In the genomic region with DNA sequence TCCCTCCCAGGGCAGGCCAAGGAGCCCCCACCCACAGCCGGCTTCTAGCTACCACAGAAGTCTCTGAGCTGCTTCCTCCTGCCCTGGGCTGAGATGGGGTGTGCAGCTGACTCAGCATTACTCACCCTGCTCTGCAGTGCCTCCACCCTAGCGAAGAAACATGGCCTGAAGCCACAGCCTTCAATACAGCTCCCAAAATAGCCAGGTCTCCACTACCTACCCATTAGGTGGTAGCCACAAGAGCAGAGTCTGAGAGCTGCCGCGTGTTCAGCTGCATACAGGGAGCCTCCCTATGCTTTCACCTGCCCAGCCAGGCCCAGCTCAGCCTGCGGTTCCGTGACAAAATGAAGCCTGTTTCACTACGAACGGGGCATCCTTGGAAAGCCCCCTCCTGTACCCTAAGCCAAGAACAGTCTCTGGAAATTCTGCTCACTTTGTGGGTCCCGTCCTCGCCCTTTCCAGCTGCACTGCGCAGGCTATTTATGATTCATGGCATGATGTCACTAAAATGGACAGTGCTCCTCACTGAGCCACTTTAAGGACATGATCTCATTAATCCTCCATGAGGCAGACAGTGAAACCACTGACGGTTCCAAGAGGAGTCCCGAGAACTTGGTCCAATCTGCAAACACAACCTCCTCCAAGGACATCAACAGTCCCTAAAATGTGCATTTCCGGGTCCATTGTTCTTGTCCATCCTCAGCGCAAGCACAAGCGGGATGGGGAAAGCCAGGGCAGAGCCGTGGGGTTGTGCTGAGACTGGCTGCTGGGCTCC, we compare ENCODE assay signal across 8 cellular contexts. TPM values are rescaled to one million over a fixed set of nuclear protein-coding genes. Genes with fewer than 3 reads are reported as not detected.
A peak's percentile ranks its signal among the peaks of the same experiment; 100 is the strongest.
DNase-seq lines count a peak whose midpoint lies in the region; ATAC-seq and TF ChIP-seq lines count a peak whose summit lies in the region.

No MANE protein-coding gene starts in this region.

- peaks cover 93% of the 10 kb centered on the region for H3K4me1 Mint-ChIP-seq in activated naive CD8-positive, alpha-beta T cell (ENCODE audit: low read depth)
- peaks cover 33% of the 10 kb centered on the region for H3K4me1 Mint-ChIP-seq in WTC11

- intact Hi-C loops in heart left ventricle (cut with DNase I), result no loop called here

- H3K9me3 ChIP-seq in SK-N-SH (no peaks in the 10 kb centered on the region), heart left ventricle (no peaks in the 10 kb centered on the region)

- H3K27me3 ChIP-seq in SK-N-SH (ENCODE audit: insufficient read depth), result no peaks in the 10 kb centered on the region
- H3K27me3 ChIP-seq in heart left ventricle, result no peaks in the 10 kb centered on the region

- no peak for TF ChIP-seq RAD21 in SK-N-SH (IDR thresholded peaks at IDR 0.05; ENCODE audit: low read length)

- peak; percentile 87 for ATAC-seq in GM18502 (IDR thresholded peaks at IDR 0.05; ENCODE audit: poor library complexity, unreplicated experiment)
- ATAC-seq in HG02938 (IDR thresholded peaks at IDR 0.05; ENCODE audit: unreplicated experiment), result peak; percentile 61
- peak; percentile 70 to 78 (median 75) for ATAC-seq in heart left ventricle
- no peak for ATAC-seq in WTC11

- peak overlapping the region; percentile 71 for H3K4me3 Mint-ChIP-seq in activated naive CD8-positive, alpha-beta T cell
- H3K4me3 Mint-ChIP-seq in WTC11, result no peak overlapping the region

- H3K4me2 ChIP-seq in SK-N-SH, result peak overlapping the region; percentile 80

- no peaks in the 10 kb centered on the region for H3K9me3 Mint-ChIP-seq in activated naive CD8-positive, alpha-beta T cell (ENCODE audit: low read depth)
- no peaks in the 10 kb centered on the region for H3K9me3 Mint-ChIP-seq in WTC11

- TF ChIP-seq POLR2A in heart left ventricle (IDR thresholded peaks at IDR 0.05), result no peak

- H3K27ac ChIP-seq in SK-N-SH (ENCODE audit: low read depth in 2 of 2, low read length in 1 of 2), result peak overlapping the region in 1 of 2 experiments; percentile 96; a peak in 2 of 4 replicates
- peak overlapping the region; percentile 42 to 98 (median 82) for H3K27ac ChIP-seq in heart left ventricle

- no peaks in the 10 kb centered on the region for H3K27me3 Mint-ChIP-seq in activated naive CD8-positive, alpha-beta T cell
- H3K27me3 Mint-ChIP-seq in WTC11 (ENCODE audit: low read depth), result no peaks in the 10 kb centered on the region

- peaks cover 18% of the 10 kb centered on the region for H3K36me3 Mint-ChIP-seq in activated naive CD8-positive, alpha-beta T cell
- H3K36me3 Mint-ChIP-seq in WTC11, result peaks cover 76% of the 10 kb centered on the region

- CTCF ChIA-PET in SK-N-SH (lab: Yijun Ruan, JAX) (no interaction called here), WTC11 (lab: Charles Lee) (no interaction called here)

- peaks cover 38% of the 10 kb centered on the region for H3F3A ChIP-seq in SK-N-SH (replicated peaks; ENCODE audit: insufficient read depth)

- peak overlapping the region; percentile 64 for H3K9ac ChIP-seq in SK-N-SH

- TF ChIP-seq CTCF in SK-N-SH (IDR thresholded peaks at IDR 0.05), result no peak
- no peak for TF ChIP-seq CTCF in heart left ventricle (IDR thresholded peaks at IDR 0.05)
- no peak for TF ChIP-seq CTCF in WTC11 (IDR thresholded peaks at IDR 0.05)

- H2AFZ ChIP-seq in SK-N-SH (ENCODE audit: low read depth), result no peak overlapping the region

- 30% methylated on average over 15 of the region's 17 CpGs for WGBS in SK-N-SH (ENCODE audit: low lambda C conversion rate)
- WGBS in heart left ventricle, 4 donors, result 20 to 33% (median 24%) methylated on average over 15 to 17 of the region's 17 CpGs

- peaks cover 86% of the 10 kb centered on the region for H3K79me2 ChIP-seq in SK-N-SH (ENCODE audit: insufficient read depth)

- DNase-seq in SK-N-SH, result no peak
- DNase-seq in heart left ventricle, result peak; percentile 74 to 84 (median 81)
- peak; percentile 77 for DNase-seq in smooth muscle cell of the brain vasculature (ENCODE audit: low read depth, low spot score)
- no peak for DNase-seq in WTC11 (ENCODE audit: low spot score)
- no peak for DNase-seq in DMS153 (lab: John Stamatoyannopoulos, UW)

- H3K36me3 ChIP-seq in SK-N-SH (replicated peaks in 1 of 2; ENCODE audit: control insufficient read depth in 1 of 2, insufficient read depth in 2 of 2, low read length in 1 of 2) (peaks cover 36 to 88% of the 10 kb centered on the region in 2 experiments), heart left ventricle (peaks cover 1 to 98% (median 70%) of the 10 kb centered on the region in 9 donors)

- H3K4me3 ChIP-seq in SK-N-SH (ENCODE audit: low read depth in 2 of 2, low read length in 1 of 2), result peak overlapping the region in 1 of 2 experiments; percentile 16; a peak in 1 of 4 replicates
- H3K4me3 ChIP-seq in heart left ventricle, result peak overlapping the region in 2 of 12 donors; percentile 9 to 24

- H3K4me1 ChIP-seq in SK-N-SH (ENCODE audit: control insufficient read depth in 1 of 2, insufficient read depth in 2 of 2, low read depth in 1 of 2, low read length in 1 of 2), result peaks cover 21 to 35% of the 10 kb centered on the region in 2 experiments; a peak in 3 of 4 replicates
- H3K4me1 ChIP-seq in heart left ventricle, result peaks cover 29 to 98% (median 80%) of the 10 kb centered on the region in 12 donors

- peak overlapping the region; percentile 94 for H3K27ac Mint-ChIP-seq in activated naive CD8-positive, alpha-beta T cell
- H3K27ac Mint-ChIP-seq in WTC11, result no peak overlapping the region

- peak in 1 of 2 experiments; percentile 41; a peak in 1 of 4 replicates for TF ChIP-seq EP300 in SK-N-SH (IDR thresholded peaks at IDR 0.05; ENCODE audit: borderline replicate concordance in 1 of 2, low read depth in 1 of 2, low read length in 1 of 2)

- peaks cover 100% of the 10 kb centered on the region for H4K20me1 ChIP-seq in SK-N-SH (ENCODE audit: insufficient read depth)

- no peaks in the 10 kb centered on the region for H3K9me2 ChIP-seq in SK-N-SH

- POLR2A ChIA-PET in SK-N-SH (lab: Yijun Ruan, JAX) (interaction anchor here (1.3 kb wide), 1 partner anchor 16 kb away, joined by 4 read pairs; no protein-coding TSS in a partner anchor), WTC11 (lab: Charles Lee) (interaction anchor here (1.4 kb wide), 1 partner anchor 21 kb away, joined by 5 read pairs; the partner anchor contains the start of gene WDR1)

TF ChIP-seq in SK-N-SH, 30 proteins besides CTCF, POLR2A, EP300 and RAD21 (continues in another document):
- TF ChIP-seq IRF3 (IDR thresholded peaks at IDR 0.05; ENCODE audit: low read depth, low read length) (no peak), NFIC (IDR thresholded peaks at IDR 0.05; ENCODE audit: borderline replicate concordance) (peak; percentile 48; the same call in 1 of the 2 replicates)

TF ChIP-seq in WTC11, 78 proteins besides CTCF, POLR2A, EP300 and RAD21 (continues in another document):
- TF ChIP-seq, protein P1, sequence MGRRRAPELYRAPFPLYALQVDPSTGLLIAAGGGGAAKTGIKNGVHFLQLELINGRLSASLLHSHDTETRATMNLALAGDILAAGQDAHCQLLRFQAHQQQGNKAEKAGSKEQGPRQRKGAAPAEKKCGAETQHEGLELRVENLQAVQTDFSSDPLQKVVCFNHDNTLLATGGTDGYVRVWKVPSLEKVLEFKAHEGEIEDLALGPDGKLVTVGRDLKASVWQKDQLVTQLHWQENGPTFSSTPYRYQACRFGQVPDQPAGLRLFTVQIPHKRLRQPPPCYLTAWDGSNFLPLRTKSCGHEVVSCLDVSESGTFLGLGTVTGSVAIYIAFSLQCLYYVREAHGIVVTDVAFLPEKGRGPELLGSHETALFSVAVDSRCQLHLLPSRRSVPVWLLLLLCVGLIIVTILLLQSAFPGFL (CRISPR knock-in tag; IDR thresholded peaks at IDR 0.05; ENCODE audit: borderline replicate concordance), result no peak
- no peak for TF ChIP-seq ERG (CRISPR knock-in tag; IDR thresholded peaks at IDR 0.05)
- TF ChIP-seq, protein P2, sequence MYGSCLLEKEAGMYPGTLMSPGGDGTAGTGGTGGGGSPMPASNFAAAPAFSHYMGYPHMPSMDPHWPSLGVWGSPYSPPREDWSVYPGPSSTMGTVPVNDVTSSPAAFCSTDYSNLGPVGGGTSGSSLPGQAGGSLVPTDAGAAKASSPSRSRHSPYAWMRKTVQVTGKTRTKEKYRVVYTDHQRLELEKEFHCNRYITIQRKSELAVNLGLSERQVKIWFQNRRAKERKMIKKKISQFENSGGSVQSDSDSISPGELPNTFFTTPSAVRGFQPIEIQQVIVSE (CRISPR knock-in tag; IDR thresholded peaks at IDR 0.05; ENCODE audit: borderline replicate concordance), result no peak

RNA-seq across cellular contexts. Expression of gene WDR1, which starts 20.2 kb away (rescaled TPM):
- polyA plus RNA-seq in SK-N-SH (2012; rRNA removed), result 287 and 310 TPM in 2 replicates
- 240 and 255 TPM in 2 replicates for polyA plus RNA-seq in SK-N-SH (2012; cell fraction: cytosol; rRNA removed)
- polyA plus RNA-seq in SK-N-SH (2012; cell fraction: nucleus; rRNA removed), result 297 and 306 TPM in 2 replicates
- total RNA-seq in heart left ventricle, result 100 to 1,000 TPM; 113 to 299 (median 185) TPM
- polyA plus RNA-seq in heart left ventricle, result 100 to 1,000 TPM in 1 of 2 donors, 10 to 100 TPM in 1; 76.1 to 279 TPM
- 288 to 306 TPM (median 288 TPM) in 3 replicates for total RNA-seq in WTC11 (2021)

Comparison
In these comparisons a context has a peak if more than half of its experiments do, and no peak if none do; other contexts are left out.
1. DNase-seq: peak in heart left ventricle (5 of 5) and smooth muscle cell of the brain vasculature (single experiment); none in SK-N-SH (single experiment), WTC11 (single experiment) and DMS153 (single experiment).